1 cellular context compared by ENCODE assay signal in the genomic region with DNA sequence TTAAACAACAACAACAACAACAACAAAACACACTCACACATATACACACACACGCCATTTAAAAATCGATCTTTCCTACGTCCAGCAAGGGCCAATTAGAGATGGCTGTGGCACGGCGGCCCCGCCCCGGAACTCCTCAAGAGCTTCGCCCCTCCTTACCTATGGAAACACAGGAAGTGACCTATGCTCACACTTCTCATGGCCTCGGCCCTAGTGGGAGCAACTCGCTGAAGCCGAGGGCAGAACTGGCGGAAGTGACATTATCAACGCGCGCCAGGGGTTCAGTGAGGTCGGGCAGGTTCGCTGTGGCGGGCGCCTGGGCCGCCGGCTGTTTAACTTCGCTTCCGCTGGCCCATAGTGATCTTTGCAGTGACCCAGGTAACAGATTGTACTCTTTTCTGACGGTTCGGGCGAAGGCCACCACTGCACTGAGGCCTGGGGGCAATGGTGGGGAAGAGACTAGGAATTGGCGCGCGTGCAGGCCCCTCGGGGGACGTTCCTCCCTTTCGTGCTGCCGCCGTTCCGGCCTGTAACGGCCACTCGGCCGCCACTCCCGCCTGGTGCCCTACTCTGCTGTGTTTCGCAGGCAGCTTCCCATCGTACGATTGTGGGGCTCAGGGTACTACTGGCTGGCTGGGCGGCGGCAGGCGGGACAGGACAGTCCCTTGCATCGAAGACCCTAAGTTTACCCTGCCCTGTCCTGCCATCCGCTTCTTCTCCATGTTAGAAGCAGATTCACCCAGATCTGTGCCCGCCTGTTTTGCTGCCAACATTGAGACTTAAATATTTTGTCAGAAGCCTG.
A peak's percentile ranks its signal among the peaks of the same experiment; 100 is the strongest.
TF ChIP-seq lines count a peak whose summit lies in the region.

A gene (plus strand): TSS at position 284 of the 802 bp plus-strand sequence. CDS start 2,661 bp downstream, outside the sequence.

TF ChIP-seq in HepG2, 621 proteins besides CTCF, POLR2A, EP300 and RAD21 (continued from another document and continues in another):
- TF ChIP-seq, protein P1, sequence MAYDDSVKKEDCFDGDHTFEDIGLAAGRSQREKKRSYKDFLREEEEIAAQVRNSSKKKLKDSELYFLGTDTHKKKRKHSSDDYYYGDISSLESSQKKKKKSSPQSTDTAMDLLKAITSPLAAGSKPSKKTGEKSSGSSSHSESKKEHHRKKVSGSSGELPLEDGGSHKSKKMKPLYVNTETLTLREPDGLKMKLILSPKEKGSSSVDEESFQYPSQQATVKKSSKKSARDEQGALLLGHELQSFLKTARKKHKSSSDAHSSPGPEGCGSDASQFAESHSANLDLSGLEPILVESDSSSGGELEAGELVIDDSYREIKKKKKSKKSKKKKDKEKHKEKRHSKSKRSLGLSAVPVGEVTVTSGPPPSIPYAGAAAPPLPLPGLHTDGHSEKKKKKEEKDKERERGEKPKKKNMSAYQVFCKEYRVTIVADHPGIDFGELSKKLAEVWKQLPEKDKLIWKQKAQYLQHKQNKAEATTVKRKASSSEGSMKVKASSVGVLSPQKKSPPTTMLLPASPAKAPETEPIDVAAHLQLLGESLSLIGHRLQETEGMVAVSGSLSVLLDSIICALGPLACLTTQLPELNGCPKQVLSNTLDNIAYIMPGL (CRISPR knock-in tag; IDR thresholded peaks at IDR 0.05; ENCODE audit: borderline replicate concordance in 1 of 2, low read depth in 1 of 2), result peak; percentile 86 to 90
- TF ChIP-seq, protein P2, sequence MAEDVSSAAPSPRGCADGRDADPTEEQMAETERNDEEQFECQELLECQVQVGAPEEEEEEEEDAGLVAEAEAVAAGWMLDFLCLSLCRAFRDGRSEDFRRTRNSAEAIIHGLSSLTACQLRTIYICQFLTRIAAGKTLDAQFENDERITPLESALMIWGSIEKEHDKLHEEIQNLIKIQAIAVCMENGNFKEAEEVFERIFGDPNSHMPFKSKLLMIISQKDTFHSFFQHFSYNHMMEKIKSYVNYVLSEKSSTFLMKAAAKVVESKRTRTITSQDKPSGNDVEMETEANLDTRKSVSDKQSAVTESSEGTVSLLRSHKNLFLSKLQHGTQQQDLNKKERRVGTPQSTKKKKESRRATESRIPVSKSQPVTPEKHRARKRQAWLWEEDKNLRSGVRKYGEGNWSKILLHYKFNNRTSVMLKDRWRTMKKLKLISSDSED (CRISPR knock-in tag; IDR thresholded peaks at IDR 0.05), result 0 out of 2 replicates have a peak, but pooled peaks have one; percentile 80
- TF ChIP-seq PHF8 (CRISPR knock-in tag; IDR thresholded peaks at IDR 0.05), result peak; percentile 98
- TF ChIP-seq, protein P3, sequence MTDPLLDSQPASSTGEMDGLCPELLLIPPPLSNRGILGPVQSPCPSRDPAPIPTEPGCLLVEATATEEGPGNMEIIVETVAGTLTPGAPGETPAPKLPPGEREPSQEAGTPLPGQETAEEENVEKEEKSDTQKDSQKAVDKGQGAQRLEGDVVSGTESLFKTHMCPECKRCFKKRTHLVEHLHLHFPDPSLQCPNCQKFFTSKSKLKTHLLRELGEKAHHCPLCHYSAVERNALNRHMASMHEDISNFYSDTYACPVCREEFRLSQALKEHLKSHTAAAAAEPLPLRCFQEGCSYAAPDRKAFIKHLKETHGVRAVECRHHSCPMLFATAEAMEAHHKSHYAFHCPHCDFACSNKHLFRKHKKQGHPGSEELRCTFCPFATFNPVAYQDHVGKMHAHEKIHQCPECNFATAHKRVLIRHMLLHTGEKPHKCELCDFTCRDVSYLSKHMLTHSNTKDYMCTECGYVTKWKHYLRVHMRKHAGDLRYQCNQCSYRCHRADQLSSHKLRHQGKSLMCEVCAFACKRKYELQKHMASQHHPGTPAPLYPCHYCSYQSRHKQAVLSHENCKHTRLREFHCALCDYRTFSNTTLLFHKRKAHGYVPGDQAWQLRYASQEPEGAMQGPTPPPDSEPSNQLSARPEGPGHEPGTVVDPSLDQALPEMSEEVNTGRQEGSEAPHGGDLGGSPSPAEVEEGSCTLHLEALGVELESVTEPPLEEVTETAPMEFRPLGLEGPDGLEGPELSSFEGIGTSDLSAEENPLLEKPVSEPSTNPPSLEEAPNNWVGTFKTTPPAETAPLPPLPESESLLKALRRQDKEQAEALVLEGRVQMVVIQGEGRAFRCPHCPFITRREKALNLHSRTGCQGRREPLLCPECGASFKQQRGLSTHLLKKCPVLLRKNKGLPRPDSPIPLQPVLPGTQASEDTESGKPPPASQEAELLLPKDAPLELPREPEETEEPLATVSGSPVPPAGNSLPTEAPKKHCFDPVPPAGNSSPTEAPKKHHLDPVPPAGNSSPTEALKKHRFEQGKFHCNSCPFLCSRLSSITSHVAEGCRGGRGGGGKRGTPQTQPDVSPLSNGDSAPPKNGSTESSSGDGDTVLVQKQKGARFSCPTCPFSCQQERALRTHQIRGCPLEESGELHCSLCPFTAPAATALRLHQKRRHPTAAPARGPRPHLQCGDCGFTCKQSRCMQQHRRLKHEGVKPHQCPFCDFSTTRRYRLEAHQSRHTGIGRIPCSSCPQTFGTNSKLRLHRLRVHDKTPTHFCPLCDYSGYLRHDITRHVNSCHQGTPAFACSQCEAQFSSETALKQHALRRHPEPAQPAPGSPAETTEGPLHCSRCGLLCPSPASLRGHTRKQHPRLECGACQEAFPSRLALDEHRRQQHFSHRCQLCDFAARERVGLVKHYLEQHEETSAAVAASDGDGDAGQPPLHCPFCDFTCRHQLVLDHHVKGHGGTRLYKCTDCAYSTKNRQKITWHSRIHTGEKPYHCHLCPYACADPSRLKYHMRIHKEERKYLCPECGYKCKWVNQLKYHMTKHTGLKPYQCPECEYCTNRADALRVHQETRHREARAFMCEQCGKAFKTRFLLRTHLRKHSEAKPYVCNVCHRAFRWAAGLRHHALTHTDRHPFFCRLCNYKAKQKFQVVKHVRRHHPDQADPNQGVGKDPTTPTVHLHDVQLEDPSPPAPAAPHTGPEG (CRISPR knock-in tag; IDR thresholded peaks at IDR 0.05), result peak; percentile 91
- TF ChIP-seq, protein P4, sequence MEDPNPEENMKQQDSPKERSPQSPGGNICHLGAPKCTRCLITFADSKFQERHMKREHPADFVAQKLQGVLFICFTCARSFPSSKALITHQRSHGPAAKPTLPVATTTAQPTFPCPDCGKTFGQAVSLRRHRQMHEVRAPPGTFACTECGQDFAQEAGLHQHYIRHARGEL (CRISPR knock-in tag; IDR thresholded peaks at IDR 0.05), result no peak
- peak; percentile 63 for TF ChIP-seq SRSF1 (optimal IDR thresholded peaks at IDR 0.05; ENCODE audit: low read depth, low read length)
- TF ChIP-seq, protein P5, sequence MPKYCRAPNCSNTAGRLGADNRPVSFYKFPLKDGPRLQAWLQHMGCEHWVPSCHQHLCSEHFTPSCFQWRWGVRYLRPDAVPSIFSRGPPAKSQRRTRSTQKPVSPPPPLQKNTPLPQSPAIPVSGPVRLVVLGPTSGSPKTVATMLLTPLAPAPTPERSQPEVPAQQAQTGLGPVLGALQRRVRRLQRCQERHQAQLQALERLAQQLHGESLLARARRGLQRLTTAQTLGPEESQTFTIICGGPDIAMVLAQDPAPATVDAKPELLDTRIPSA (CRISPR knock-in tag; IDR thresholded peaks at IDR 0.05; ENCODE audit: borderline replicate concordance), result no peak
- TF ChIP-seq CBX5 (CRISPR knock-in tag; IDR thresholded peaks at IDR 0.05; ENCODE audit: borderline replicate concordance), result peak; percentile 75; the same call in 1 of the 2 replicates
- no peak for TF ChIP-seq ZNF484 (CRISPR knock-in tag; IDR thresholded peaks at IDR 0.05; ENCODE audit: borderline replicate concordance, low read depth)
- 0 out of 2 replicates have a peak, but pooled peaks have one; percentile 15 for TF ChIP-seq TCF7 (IDR thresholded peaks at IDR 0.05; ENCODE audit: low read depth)
- TF ChIP-seq ZNF337 (CRISPR knock-in tag; IDR thresholded peaks at IDR 0.05; ENCODE audit: borderline replicate concordance, low read depth), result no peak
- TF ChIP-seq KAT2B (IDR thresholded peaks at IDR 0.05; ENCODE audit: borderline replicate concordance, low read depth, low read length), result peak; percentile 74; the same call in 1 of the 2 replicates
- no peak for TF ChIP-seq ZNF850 (CRISPR knock-in tag; conservative IDR thresholded peaks at IDR 0.05)
- TF ChIP-seq ZFAT (CRISPR knock-in tag; conservative IDR thresholded peaks at IDR 0.05), result peak; percentile 69; the same call in 1 of the 2 replicates
- TF ChIP-seq ZNF143 (CRISPR knock-in tag; IDR thresholded peaks at IDR 0.05), result peak; percentile 75
- no peak for TF ChIP-seq JUN (CRISPR knock-in tag; IDR thresholded peaks at IDR 0.05)
- TF ChIP-seq, protein P6, sequence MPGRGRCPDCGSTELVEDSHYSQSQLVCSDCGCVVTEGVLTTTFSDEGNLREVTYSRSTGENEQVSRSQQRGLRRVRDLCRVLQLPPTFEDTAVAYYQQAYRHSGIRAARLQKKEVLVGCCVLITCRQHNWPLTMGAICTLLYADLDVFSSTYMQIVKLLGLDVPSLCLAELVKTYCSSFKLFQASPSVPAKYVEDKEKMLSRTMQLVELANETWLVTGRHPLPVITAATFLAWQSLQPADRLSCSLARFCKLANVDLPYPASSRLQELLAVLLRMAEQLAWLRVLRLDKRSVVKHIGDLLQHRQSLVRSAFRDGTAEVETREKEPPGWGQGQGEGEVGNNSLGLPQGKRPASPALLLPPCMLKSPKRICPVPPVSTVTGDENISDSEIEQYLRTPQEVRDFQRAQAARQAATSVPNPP (CRISPR knock-in tag; IDR thresholded peaks at IDR 0.05), result no peak
- TF ChIP-seq PCBP1 (IDR thresholded peaks at IDR 0.05; ENCODE audit: borderline replicate concordance, low read depth, low read length), result peak; percentile 91; the same call in 1 of the 2 replicates
- TF ChIP-seq, protein P7, sequence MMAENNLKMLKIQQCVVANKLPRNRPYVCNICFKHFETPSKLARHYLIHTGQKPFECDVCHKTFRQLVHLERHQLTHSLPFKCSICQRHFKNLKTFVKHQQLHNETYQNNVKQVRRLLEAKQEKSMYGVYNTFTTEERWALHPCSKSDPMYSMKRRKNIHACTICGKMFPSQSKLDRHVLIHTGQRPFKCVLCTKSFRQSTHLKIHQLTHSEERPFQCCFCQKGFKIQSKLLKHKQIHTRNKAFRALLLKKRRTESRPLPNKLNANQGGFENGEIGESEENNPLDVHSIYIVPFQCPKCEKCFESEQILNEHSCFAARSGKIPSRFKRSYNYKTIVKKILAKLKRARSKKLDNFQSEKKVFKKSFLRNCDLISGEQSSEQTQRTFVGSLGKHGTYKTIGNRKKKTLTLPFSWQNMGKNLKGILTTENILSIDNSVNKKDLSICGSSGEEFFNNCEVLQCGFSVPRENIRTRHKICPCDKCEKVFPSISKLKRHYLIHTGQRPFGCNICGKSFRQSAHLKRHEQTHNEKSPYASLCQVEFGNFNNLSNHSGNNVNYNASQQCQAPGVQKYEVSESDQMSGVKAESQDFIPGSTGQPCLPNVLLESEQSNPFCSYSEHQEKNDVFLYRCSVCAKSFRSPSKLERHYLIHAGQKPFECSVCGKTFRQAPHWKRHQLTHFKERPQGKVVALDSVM (CRISPR knock-in tag; IDR thresholded peaks at IDR 0.05), result 0 out of 2 replicates have a peak, but pooled peaks have one; percentile 48
- TF ChIP-seq MAZ (IDR thresholded peaks at IDR 0.05; ENCODE audit: borderline replicate concordance, low read depth, low read length), result peak; percentile 64
- peak; percentile 50; the same call in 1 of the 2 replicates for TF ChIP-seq MAZ (CRISPR knock-in tag; IDR thresholded peaks at IDR 0.05; ENCODE audit: low read depth)
- TF ChIP-seq, protein P8, sequence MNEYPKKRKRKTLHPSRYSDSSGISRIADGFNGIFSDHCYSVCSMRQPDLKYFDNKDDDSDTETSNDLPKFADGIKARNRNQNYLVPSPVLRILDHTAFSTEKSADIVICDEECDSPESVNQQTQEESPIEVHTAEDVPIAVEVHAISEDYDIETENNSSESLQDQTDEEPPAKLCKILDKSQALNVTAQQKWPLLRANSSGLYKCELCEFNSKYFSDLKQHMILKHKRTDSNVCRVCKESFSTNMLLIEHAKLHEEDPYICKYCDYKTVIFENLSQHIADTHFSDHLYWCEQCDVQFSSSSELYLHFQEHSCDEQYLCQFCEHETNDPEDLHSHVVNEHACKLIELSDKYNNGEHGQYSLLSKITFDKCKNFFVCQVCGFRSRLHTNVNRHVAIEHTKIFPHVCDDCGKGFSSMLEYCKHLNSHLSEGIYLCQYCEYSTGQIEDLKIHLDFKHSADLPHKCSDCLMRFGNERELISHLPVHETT (CRISPR knock-in tag; conservative IDR thresholded peaks at IDR 0.05), result peak; percentile 53; the same call in 1 of the 2 replicates
- TF ChIP-seq, protein P9, sequence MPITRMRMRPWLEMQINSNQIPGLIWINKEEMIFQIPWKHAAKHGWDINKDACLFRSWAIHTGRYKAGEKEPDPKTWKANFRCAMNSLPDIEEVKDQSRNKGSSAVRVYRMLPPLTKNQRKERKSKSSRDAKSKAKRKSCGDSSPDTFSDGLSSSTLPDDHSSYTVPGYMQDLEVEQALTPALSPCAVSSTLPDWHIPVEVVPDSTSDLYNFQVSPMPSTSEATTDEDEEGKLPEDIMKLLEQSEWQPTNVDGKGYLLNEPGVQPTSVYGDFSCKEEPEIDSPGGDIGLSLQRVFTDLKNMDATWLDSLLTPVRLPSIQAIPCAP (CRISPR knock-in tag; IDR thresholded peaks at IDR 0.05; ENCODE audit: low read depth), result no peak
- peak; percentile 73; the same call in 1 of the 2 replicates for TF ChIP-seq ZSCAN21 (CRISPR knock-in tag; IDR thresholded peaks at IDR 0.05; ENCODE audit: borderline replicate concordance)
- TF ChIP-seq KMT2B (CRISPR knock-in tag; IDR thresholded peaks at IDR 0.05), result peak; percentile 99
- TF ChIP-seq SIX4 (CRISPR knock-in tag; IDR thresholded peaks at IDR 0.05), result peak; percentile 61; the same call in 1 of the 2 replicates
- TF ChIP-seq ZC3H4 (CRISPR knock-in tag; IDR thresholded peaks at IDR 0.05; ENCODE audit: borderline replicate concordance), result no peak
- TF ChIP-seq, protein P10, sequence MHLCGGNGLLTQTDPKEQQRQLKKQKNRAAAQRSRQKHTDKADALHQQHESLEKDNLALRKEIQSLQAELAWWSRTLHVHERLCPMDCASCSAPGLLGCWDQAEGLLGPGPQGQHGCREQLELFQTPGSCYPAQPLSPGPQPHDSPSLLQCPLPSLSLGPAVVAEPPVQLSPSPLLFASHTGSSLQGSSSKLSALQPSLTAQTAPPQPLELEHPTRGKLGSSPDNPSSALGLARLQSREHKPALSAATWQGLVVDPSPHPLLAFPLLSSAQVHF (CRISPR knock-in tag; IDR thresholded peaks at IDR 0.05), result 0 out of 2 replicates have a peak, but pooled peaks have one; percentile 55
- peak; percentile 99 for TF ChIP-seq ZFY (CRISPR knock-in tag; IDR thresholded peaks at IDR 0.05)
- TF ChIP-seq, protein P11, sequence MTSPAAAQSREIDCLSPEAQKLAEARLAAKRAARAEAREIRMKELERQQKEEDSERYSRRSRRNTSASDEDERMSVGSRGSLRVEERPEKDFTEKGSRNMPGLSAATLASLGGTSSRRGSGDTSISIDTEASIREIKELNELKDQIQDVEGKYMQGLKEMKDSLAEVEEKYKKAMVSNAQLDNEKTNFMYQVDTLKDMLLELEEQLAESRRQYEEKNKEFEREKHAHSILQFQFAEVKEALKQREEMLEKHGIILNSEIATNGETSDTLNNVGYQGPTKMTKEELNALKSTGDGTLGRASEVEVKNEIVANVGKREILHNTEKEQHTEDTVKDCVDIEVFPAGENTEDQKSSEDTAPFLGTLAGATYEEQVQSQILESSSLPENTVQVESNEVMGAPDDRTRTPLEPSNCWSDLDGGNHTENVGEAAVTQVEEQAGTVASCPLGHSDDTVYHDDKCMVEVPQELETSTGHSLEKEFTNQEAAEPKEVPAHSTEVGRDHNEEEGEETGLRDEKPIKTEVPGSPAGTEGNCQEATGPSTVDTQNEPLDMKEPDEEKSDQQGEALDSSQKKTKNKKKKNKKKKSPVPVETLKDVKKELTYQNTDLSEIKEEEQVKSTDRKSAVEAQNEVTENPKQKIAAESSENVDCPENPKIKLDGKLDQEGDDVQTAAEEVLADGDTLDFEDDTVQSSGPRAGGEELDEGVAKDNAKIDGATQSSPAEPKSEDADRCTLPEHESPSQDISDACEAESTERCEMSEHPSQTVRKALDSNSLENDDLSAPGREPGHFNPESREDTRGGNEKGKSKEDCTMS (CRISPR knock-in tag; conservative IDR thresholded peaks at IDR 0.05), result no peak
- TF ChIP-seq, protein P12, sequence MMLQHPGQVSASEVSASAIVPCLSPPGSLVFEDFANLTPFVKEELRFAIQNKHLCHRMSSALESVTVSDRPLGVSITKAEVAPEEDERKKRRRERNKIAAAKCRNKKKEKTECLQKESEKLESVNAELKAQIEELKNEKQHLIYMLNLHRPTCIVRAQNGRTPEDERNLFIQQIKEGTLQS (CRISPR knock-in tag; IDR thresholded peaks at IDR 0.05), result no peak; the same call in 1 of the 2 replicates
- TF ChIP-seq DR1 (CRISPR knock-in tag; IDR thresholded peaks at IDR 0.05), result peak; percentile 47
